In the genomic region with DNA sequence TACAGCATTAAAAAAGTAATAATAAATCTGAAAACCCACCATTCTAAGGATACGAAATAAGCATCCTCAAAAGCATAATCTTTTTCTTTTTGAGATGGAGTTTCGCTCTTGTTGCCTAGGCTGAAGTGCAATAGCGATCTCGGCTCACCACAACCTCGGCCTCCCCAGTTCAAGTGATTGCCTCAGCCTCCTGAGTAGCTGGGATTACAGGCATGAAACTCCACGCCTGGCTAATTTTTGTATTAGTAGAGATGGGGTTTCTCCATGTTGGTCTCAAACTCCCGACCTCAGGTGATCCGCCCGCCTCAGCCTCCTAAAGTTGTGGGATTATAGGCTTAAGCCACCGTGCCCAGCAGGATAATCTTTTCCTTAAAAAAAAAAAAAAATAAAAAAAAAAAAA, we compare ENCODE assay signal across 16 cellular contexts.
DNase-seq lines count a peak whose midpoint lies in the region; ATAC-seq and TF ChIP-seq lines count a peak whose summit lies in the region.
"Had no signal": no experiment of that assay in that cellular context is flagged by ENCODE, and none has a peak within 500 bp of the region (broad histone marks: within the 10 kb centered on the region; RNA-seq: fewer than 3 reads in every experiment).

No MANE protein-coding gene starts in this region.

- H3K4me1 ChIP-seq in DND-41 (ENCODE audit: insufficient read depth, low read length) (peaks cover 48% of the 10 kb centered on the region), Loucy (ENCODE audit: insufficient read depth, low read length, poor library complexity, severe bottlenecking) (peaks cover 39% of the 10 kb centered on the region)

- no peak for DNase-seq in DND-41
- DNase-seq in WERI-Rb-1 = peak; percentile 88
- peak; percentile 19 for DNase-seq in islet precursor cell
- DNase-seq in NCI-H2081 treated with DMSO at 0.1 percent for 48 hours (lab: John Stamatoyannopoulos, UW) = no peak
- DNase-seq in Kasumi-1 (lab: John Stamatoyannopoulos, UW) = no peak
- DNase-seq in hepatic stellate cell (ENCODE audit: low spot score) = no peak
- DNase-seq: Calu3; CD8-positive, alpha-beta T cell; GDM1; GOT3; H7; HFFc6 had no signal

- no peak overlapping the region for H3K4me3 ChIP-seq in DND-41 (ENCODE audit: low read depth in 1 of 2, low read length in 2 of 2)
- no peak overlapping the region for H3K4me3 ChIP-seq in Loucy (ENCODE audit: low read length, poor library complexity, severe bottlenecking)
- no peak overlapping the region; the same call in 1 of the 2 replicates for H3K4me3 ChIP-seq in WERI-Rb-1 (ENCODE audit: low read depth, low read length)
- H3K4me3 ChIP-seq: BLaER1 treated with 17β-estradiol and CSF1 and Interleukin-3, amounts not matched to agents 10 nM and 100 nM had no signal

- H3K4me2 ChIP-seq in DND-41 (ENCODE audit: insufficient read depth, low read length) (peak overlapping the region; percentile 39; the same call in 1 of the 2 replicates), Loucy (ENCODE audit: low read depth, low read length, poor library complexity, severe bottlenecking) (peak overlapping the region; percentile 94)

- H3F3A ChIP-seq in Loucy (ENCODE audit: low read depth) = no peaks in the 10 kb centered on the region

- H2AFZ ChIP-seq in DND-41 (ENCODE audit: low read depth, low read length) (no peak overlapping the region), Loucy (ENCODE audit: low read length) (no peak overlapping the region)

- H3K9ac ChIP-seq in DND-41 (ENCODE audit: low read depth, low read length) (no peak overlapping the region), Loucy (ENCODE audit: low read depth, low read length, poor library complexity, severe bottlenecking) (no peak overlapping the region)
- H3K9ac ChIP-seq: BLaER1 treated with 17β-estradiol and CSF1 and Interleukin-3, amounts not matched to agents 10 nM and 100 nM had no signal

- H3K36me3 ChIP-seq in DND-41 (ENCODE audit: insufficient read depth, low read length) = peaks cover 68% of the 10 kb centered on the region
- H3K36me3 ChIP-seq in Loucy (ENCODE audit: insufficient read depth, low read length) = peaks cover 20% of the 10 kb centered on the region; the same call in 1 of the 2 replicates
- H3K36me3 ChIP-seq in WERI-Rb-1 = peaks cover 76% of the 10 kb centered on the region

- no peaks in the 10 kb centered on the region for H3K9me3 ChIP-seq in DND-41 (ENCODE audit: insufficient read depth, low read length, severe bottlenecking)
- no peaks in the 10 kb centered on the region for H3K9me3 ChIP-seq in Loucy (ENCODE audit: insufficient read depth, low read depth, low read length)
- no peaks in the 10 kb centered on the region for H3K9me3 ChIP-seq in WERI-Rb-1 (ENCODE audit: severe bottlenecking)
- H3K9me3 ChIP-seq: BLaER1 treated with 17β-estradiol and CSF1 and Interleukin-3, amounts not matched to agents 10 nM and 100 nM had no signal

- TF ChIP-seq CTCF in DND-41 (IDR thresholded peaks at IDR 0.05; ENCODE audit: borderline replicate concordance, extremely low read depth, low read length, poor library complexity, severe bottlenecking) (no peak), Loucy (conservative IDR thresholded peaks at IDR 0.05; ENCODE audit: low read length) (no peak), WERI-Rb-1 (IDR thresholded peaks at IDR 0.05; ENCODE audit: low read depth, low read length) (no peak)

- H3K27me3 ChIP-seq in DND-41 (ENCODE audit: insufficient read depth, low read length, poor library complexity) (no peaks in the 10 kb centered on the region), Loucy (ENCODE audit: insufficient read depth, low read length, poor library complexity, severe bottlenecking) (no peaks in the 10 kb centered on the region), WERI-Rb-1 (ENCODE audit: insufficient read depth, low read depth, severe bottlenecking) (no peaks in the 10 kb centered on the region)
- H3K27me3 ChIP-seq: BLaER1 treated with 17β-estradiol and CSF1 and Interleukin-3, amounts not matched to agents 10 nM and 100 nM had no signal

- H3K9me2 ChIP-seq in Loucy (replicated peaks; ENCODE audit: low read depth, low read length) = no peaks in the 10 kb centered on the region

- H3K27ac ChIP-seq in DND-41 (ENCODE audit: low read length) (no peak overlapping the region), WERI-Rb-1 (peak overlapping the region; percentile 57)
- H3K27ac ChIP-seq: BLaER1 treated with 17β-estradiol and CSF1 and Interleukin-3, amounts not matched to agents 10 nM and 100 nM had no signal

- H3K79me2 ChIP-seq in DND-41 (ENCODE audit: insufficient read depth, low read length) = peaks cover 92% of the 10 kb centered on the region
- H3K79me2 ChIP-seq in Loucy (ENCODE audit: insufficient read depth, low read length) = peaks cover 88% of the 10 kb centered on the region

- ATAC-seq in DND-41 (ENCODE audit: insufficient read depth, low read depth) = no peak
- ATAC-seq: CD8-positive, alpha-beta T cell; HCT116; HepG2 had no signal

- H4K20me1 ChIP-seq in DND-41 (ENCODE audit: insufficient read depth, low read length) (peaks cover 68% of the 10 kb centered on the region; the same call in 1 of the 2 replicates), Loucy (ENCODE audit: insufficient read depth, low read length, poor library complexity, severe bottlenecking) (peaks cover 81% of the 10 kb centered on the region)

Comparison
In these comparisons a context has a peak if more than half of its experiments do, and no peak if none do; other contexts are left out.
1. DNase-seq: peak in WERI-Rb-1 (single experiment) and islet precursor cell (single experiment); none in DND-41 (single experiment), NCI-H2081 treated with DMSO at 0.1 percent for 48 hours (single experiment), Kasumi-1 (0 of 2) and hepatic stellate cell (single experiment).